In genomic region chr9:29647451-29647850, GRCh38 we compare ENCODE assay signal across 9 cellular contexts.
"Had no signal": no experiment of that assay in that cellular context is flagged by ENCODE, and none has a peak within 500 bp of the region (broad histone marks: within the 10 kb centered on the region; RNA-seq: fewer than 3 reads in every experiment).

No MANE protein-coding gene starts in this region.

- FAIRE-seq: H1 had no signal

- H3K4me3 ChIP-seq: GM23248, GM23338, HAP-1 had no signal

- H2AFZ ChIP-seq: GM23248, GM23338 had no signal

- H3K9me3 ChIP-seq: HAP-1 had no signal

- DNase-seq: GM23248, GOT3, H7, H9, HCEC 1CT, HFFc6 had no signal

- H3K4me2 ChIP-seq: GM23338 had no signal

- H3K36me3 ChIP-seq: HAP-1 had no signal

- H3K27ac ChIP-seq: GM23248 had no signal

- H3K4me1 ChIP-seq: HAP-1 had no signal

- H3K9ac ChIP-seq: GM23248 had no signal
